In the genomic region with DNA sequence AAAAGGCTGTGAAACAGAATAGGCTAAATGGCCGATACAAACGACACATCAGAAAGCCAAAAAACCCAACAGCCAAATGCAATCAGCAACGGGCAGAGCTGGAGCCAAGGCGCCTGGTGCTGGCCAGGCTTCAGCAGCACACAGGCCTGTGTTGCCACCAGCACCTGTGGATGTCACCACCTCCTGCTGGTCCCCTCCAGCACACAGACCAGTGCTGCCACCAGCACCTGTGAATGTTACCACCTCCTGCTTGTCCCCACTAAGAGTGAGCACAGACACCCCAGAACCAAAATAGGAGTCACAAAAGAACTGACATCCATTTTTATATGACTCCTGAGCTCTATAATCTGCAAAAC, we compare ENCODE assay signal across 20 cellular contexts. TPM values are rescaled to one million over a fixed set of nuclear protein-coding genes. Genes with fewer than 3 reads are reported as not detected.
DNase-seq lines count a peak whose midpoint lies in the region; ATAC-seq and TF ChIP-seq lines count a peak whose summit lies in the region.
"Had no signal": no experiment of that assay in that cellular context is flagged by ENCODE, and none has a peak within 500 bp of the region (broad histone marks: within the 10 kb centered on the region; RNA-seq: fewer than 3 reads in every experiment).

No MANE protein-coding gene starts in this region.

- no peak for TF ChIP-seq POLR2A in heart left ventricle (IDR thresholded peaks at IDR 0.05)
- TF ChIP-seq POLR2A in vagina (IDR thresholded peaks at IDR 0.05), result no peak

- H3K9me3 Mint-ChIP-seq in nephron, result no peaks in the 10 kb centered on the region
- no peaks in the 10 kb centered on the region for H3K9me3 Mint-ChIP-seq in activated T-cell treated with anti-CD3 and anti-CD28 coated beads, Interleukin-2, amount 50 U/mL, for 4 hours
- H3K9me3 Mint-ChIP-seq: mesothelial cell of epicardium; stimulated activated naive CD8-positive, alpha-beta T cell treated with anti-CD3 and anti-CD28 coated beads, Interleukin-15, Interleukin-2, amounts not matched to agents 100 ng/mL and 50 ng/mL, for 24 hours had no signal

- H3K27ac ChIP-seq in heart left ventricle (peak overlapping the region; percentile 61 to 91 (median 75)), vagina (peak overlapping the region; percentile 53)
- H3K27ac ChIP-seq: 22Rv1, spleen had no signal

- H3K27me3 ChIP-seq in heart left ventricle (no peaks in the 10 kb centered on the region), vagina (no peaks in the 10 kb centered on the region)
- H3K27me3 ChIP-seq: spleen had no signal

- ATAC-seq in heart left ventricle, result peak; percentile 79 to 83 (median 81)
- no peak for ATAC-seq in activated T-cell treated with anti-CD3 and anti-CD28 coated beads, Interleukin-2, amount 50 U/mL, for 4 hours
- ATAC-seq in GM18517 (IDR thresholded peaks at IDR 0.05; ENCODE audit: unreplicated experiment), result no peak

- DNase-seq in NCI-H146 (lab: John Stamatoyannopoulos, UW) (peak; percentile 14), NCI-H146 treated with DMSO at 0.1 percent for 48 hours (lab: John Stamatoyannopoulos, UW; ENCODE audit: unreplicated experiment) (no peak), heart left ventricle (peak in 4 of 5 donors; percentile 53 to 81 (median 62)), vagina (ENCODE audit: extremely low spot score in 2 of 2) (no peak), HuH-7 (ENCODE audit: low spot score) (no peak)
- DNase-seq in activated T-cell treated with anti-CD3 and anti-CD28 coated beads, Interleukin-2, amount 50 U/mL, for 4 hours, result no peak
- DNase-seq: activated CD4-positive, CD25-positive, alpha-beta regulatory T cell treated with anti-CD3 and anti-CD28 coated beads, Interleukin-2, amount 50 U/mL, for 72 hours; activated naive CD4-positive, alpha-beta T cell treated with Interleukin-2 at 50 U/mL for 16 hours; DMS79; Kasumi-1; NCI-H1436; NCI-H446; occipital lobe; SHP77 treated with DMSO at 0.1 percent for 48 hours; spleen had no signal

- WGBS in heart left ventricle, 4 donors, result 47 to 61% (median 54%) methylated on average over 4 of the region's 4 CpGs

- H3K27me3 Mint-ChIP-seq in nephron (ENCODE audit: low read depth), result no peaks in the 10 kb centered on the region
- H3K27me3 Mint-ChIP-seq in activated T-cell treated with anti-CD3 and anti-CD28 coated beads, Interleukin-2, amount 50 U/mL, for 4 hours (ENCODE audit: low read depth), result no peaks in the 10 kb centered on the region

- no peaks in the 10 kb centered on the region for H3K36me3 Mint-ChIP-seq in nephron (ENCODE audit: low read depth)
- H3K36me3 Mint-ChIP-seq in activated T-cell treated with anti-CD3 and anti-CD28 coated beads, Interleukin-2, amount 50 U/mL, for 4 hours (ENCODE audit: insufficient read depth), result no peaks in the 10 kb centered on the region
- H3K36me3 Mint-ChIP-seq: mesothelial cell of epicardium had no signal

- H3K27ac Mint-ChIP-seq in nephron, result peak overlapping the region in 2 of 3 experiments; percentile 56 to 63
- H3K27ac Mint-ChIP-seq: mesothelial cell of epicardium; stimulated activated naive CD8-positive, alpha-beta T cell treated with anti-CD3 and anti-CD28 coated beads, Interleukin-15, Interleukin-2, amounts not matched to agents 100 ng/mL and 50 ng/mL, for 24 hours had no signal

- intact Hi-C loops in heart left ventricle (cut with DNase I), result no loop called here
- intact Hi-C loops in vagina (cut with DNase I), result no loop called here

- H3K9me3 ChIP-seq in heart left ventricle (no peaks in the 10 kb centered on the region), vagina (no peaks in the 10 kb centered on the region)
- H3K9me3 ChIP-seq: spleen had no signal

- H3K4me3 ChIP-seq in heart left ventricle, result no peak overlapping the region
- H3K4me3 ChIP-seq in vagina, result no peak overlapping the region
- H3K4me3 ChIP-seq: spleen had no signal

- no peak overlapping the region for H3K4me3 Mint-ChIP-seq in nephron
- H3K4me3 Mint-ChIP-seq in activated T-cell treated with anti-CD3 and anti-CD28 coated beads, Interleukin-2, amount 50 U/mL, for 4 hours, result no peak overlapping the region
- H3K4me3 Mint-ChIP-seq: mesothelial cell of epicardium; stimulated activated naive CD8-positive, alpha-beta T cell treated with anti-CD3 and anti-CD28 coated beads, Interleukin-15, Interleukin-2, amounts not matched to agents 100 ng/mL and 50 ng/mL, for 24 hours had no signal

- H3K4me1 Mint-ChIP-seq in nephron, result peaks cover 51% of the 10 kb centered on the region
- H3K4me1 Mint-ChIP-seq in activated T-cell treated with anti-CD3 and anti-CD28 coated beads, Interleukin-2, amount 50 U/mL, for 4 hours (ENCODE audit: low read depth), result peaks cover under 1% of the 10 kb centered on the region

- TF ChIP-seq CTCF in heart left ventricle (IDR thresholded peaks at IDR 0.05) (peak in 3 of 12 donors; percentile 7 to 29 (median 26)), nephron (IDR thresholded peaks at IDR 0.05; ENCODE audit: unreplicated experiment in 3 of 3) (no peak), vagina (IDR thresholded peaks at IDR 0.05) (no peak)

- H3K36me3 ChIP-seq in heart left ventricle (no peaks in the 10 kb centered on the region), vagina (no peaks in the 10 kb centered on the region)
- H3K36me3 ChIP-seq: spleen had no signal

- peaks cover 7 to 95% (median 69%) of the 10 kb centered on the region in 12 donors for H3K4me1 ChIP-seq in heart left ventricle
- peaks cover 16% of the 10 kb centered on the region for H3K4me1 ChIP-seq in vagina

RNA-seq across cellular contexts. Expression of gene SORBS1, which starts 42.1 kb away (rescaled TPM):
- total RNA-seq in heart left ventricle (1,000 to 10,000 TPM in 5 of 9 donors, 100 to 1,000 TPM in 4; 380 to 1,440 (median 1,065) TPM), vagina (116 TPM)
- 100 to 1,000 TPM; 355 to 380 TPM for polyA plus RNA-seq in heart left ventricle
- under 1 TPM; 0.32 to 0.46 (median 0.38) TPM for total RNA-seq in activated T-cell treated with anti-CD3 and anti-CD28 coated beads, Interleukin-2, amount 50 U/mL, for 4 hours

Comparison
In these comparisons a context has a peak if more than half of its experiments do, and no peak if none do; other contexts are left out.
1. DNase-seq: peak in NCI-H146 (single experiment) and heart left ventricle (4 of 5); none in NCI-H146 treated with DMSO at 0.1 percent for 48 hours (single experiment), vagina (0 of 2), activated T-cell treated with anti-CD3 and anti-CD28 coated beads, Interleukin-2, amount 50 U/mL, for 4 hours (single experiment) and HuH-7 (single experiment).
2. ATAC-seq: peak in heart left ventricle (4 of 4); none in activated T-cell treated with anti-CD3 and anti-CD28 coated beads, Interleukin-2, amount 50 U/mL, for 4 hours (0 of 2) and GM18517 (single experiment).
3. RNA of gene SORBS1, which starts 42.1 kb away (total RNA-seq): 380 to 1,440 TPM in heart left ventricle and 116 TPM in vagina (single experiment); 0.32 to 0.46 TPM in activated T-cell treated with anti-CD3 and anti-CD28 coated beads, Interleukin-2, amount 50 U/mL, for 4 hours; every median in the first group is over 10 times any median in the second.